21 cellular contexts compared by ENCODE assay signal in the genomic region with DNA sequence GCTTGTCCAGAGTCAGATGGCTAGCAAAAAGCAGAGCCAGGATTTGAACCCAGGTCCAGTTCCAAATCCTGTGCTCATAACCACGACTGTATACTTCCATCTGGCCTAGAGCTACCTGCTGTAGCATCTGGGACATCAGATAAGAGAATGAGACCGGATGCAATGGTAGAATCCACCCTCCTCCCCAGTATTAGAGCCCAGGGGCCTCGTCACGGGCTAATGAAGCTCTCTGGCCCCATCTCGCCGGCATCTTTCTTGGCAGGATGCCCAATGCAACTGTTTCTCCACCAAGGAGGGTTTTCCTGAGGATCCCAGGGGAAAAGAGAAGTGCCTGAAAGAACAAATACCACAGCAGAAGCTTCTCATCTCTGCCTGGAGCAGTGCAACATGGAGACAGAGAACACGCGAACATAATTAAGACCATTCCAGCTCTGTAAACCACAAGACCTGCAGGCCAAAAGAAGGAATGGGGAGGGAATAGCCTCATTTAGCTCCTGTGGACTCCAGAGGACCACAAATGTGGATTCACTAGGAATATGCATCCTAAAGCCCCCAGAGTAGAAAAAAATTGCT.
DNase-seq lines count a peak whose midpoint lies in the region; ATAC-seq and TF ChIP-seq lines count a peak whose summit lies in the region.
"Had no signal": no experiment of that assay in that cellular context is flagged by ENCODE, and none has a peak within 500 bp of the region (broad histone marks: within the 10 kb centered on the region; RNA-seq: fewer than 3 reads in every experiment).

No MANE protein-coding gene starts in this region.

- no peak overlapping the region for H3K27ac ChIP-seq in RWPE1
- H3K27ac ChIP-seq: brain microvascular endothelial cell, coronary artery, parathyroid adenoma, skin epidermis had no signal

- no peak for ATAC-seq in HG02623 (IDR thresholded peaks at IDR 0.05; ENCODE audit: unreplicated experiment)
- ATAC-seq: activated CD8-positive, alpha-beta T cell treated with anti-CD3 and anti-CD28 coated beads for 36 hours; activated T-cell treated with anti-CD3 and anti-CD28 coated beads, Interleukin-2, amount 50 U/mL, for 72 hours; left cardiac atrium; natural killer cell had no signal

- CTCF ChIA-PET in RWPE1 (lab: Yijun Ruan, JAX): interaction anchor here (0.7 to 1.9 kb wide), 2 partner anchors 9 to 10 kb away, joined by 3 to 5 read pairs; no protein-coding TSS in a partner anchor

- DNase-seq in AG10803 (ENCODE audit: low read depth) (peak; percentile 84), DMS153 (lab: John Stamatoyannopoulos, UW) (peak; percentile 67), NCI-H2171 treated with DMSO at 0.1 percent for 48 hours (lab: John Stamatoyannopoulos, UW) (peak; percentile 94), epidermal melanocyte (ENCODE audit: insufficient read length, low spot score) (peak; percentile 70), RWPE1 (ENCODE audit: low spot score) (no peak)
- no peak for DNase-seq in activated CD8-positive, alpha-beta memory T cell treated with anti-CD3 and anti-CD28 coated beads, Interleukin-2, amount 50 U/mL, for 48 hours
- DNase-seq: activated B cell treated with CpG ODN at 0.5 μM for 24 hours; activated CD8-positive, alpha-beta T cell treated with anti-CD3 and anti-CD28 coated beads for 36 hours; activated naive CD8-positive, alpha-beta T cell treated with anti-CD3 and anti-CD28 coated beads, Interleukin-2, amount 10 ng/mL, durations not matched to agents 7 days and 5 days; activated T-cell treated with anti-CD3 and anti-CD28 coated beads, Interleukin-2, amount 50 U/mL, for 72 hours; AML-193; brain microvascular endothelial cell; GOT3; left cardiac atrium; natural killer cell; NCI-H2081; stimulated activated CD4-positive, alpha-beta T cell treated with anti-CD3 and anti-CD28 coated beads, Interleukin-4, amount 100 ng/mL, for 1 hour had no signal

- H3K4me3 ChIP-seq in AG10803 (ENCODE audit: low read length): no peak overlapping the region
- H3K4me3 ChIP-seq: coronary artery, skin epidermis had no signal

- TF ChIP-seq CTCF in AG10803 (conservative IDR thresholded peaks at IDR 0.05; ENCODE audit: low read length) (no peak), RWPE1 (conservative IDR thresholded peaks at IDR 0.05; ENCODE audit: low read depth) (no peak)

- POLR2A ChIA-PET in RWPE1 (lab: Yijun Ruan, JAX; ENCODE audit: low non-redundant PET): no interaction called here

Comparison
In these comparisons a context has a peak if more than half of its experiments do, and no peak if none do; other contexts are left out.
1. DNase-seq: peak in AG10803 (single experiment), DMS153 (single experiment), NCI-H2171 treated with DMSO at 0.1 percent for 48 hours (single experiment) and epidermal melanocyte (single experiment); none in activated CD8-positive, alpha-beta memory T cell treated with anti-CD3 and anti-CD28 coated beads, Interleukin-2, amount 50 U/mL, for 48 hours (single experiment) and RWPE1 (single experiment).